19 cellular contexts compared by ENCODE assay signal in genomic region chr1:25186608-25187007, GRCh38.
"Had no signal": no experiment of that assay in that cellular context is flagged by ENCODE, and none has a peak within 500 bp of the region (broad histone marks: within the 10 kb centered on the region; RNA-seq: fewer than 3 reads in every experiment).

No MANE protein-coding gene starts in this region.

- H3K27ac ChIP-seq: colonic mucosa, esophagus muscularis mucosa, foreskin keratinocyte, gastroesophageal sphincter, heart left ventricle, hepatocyte, left lung, lower lobe of right lung had no signal

- FAIRE-seq: endothelial cell of umbilical vein, frontal cortex, islet of Langerhans, keratinocyte had no signal

- DNase-seq: colonic mucosa; cortex of kidney; effector memory CD4-positive, alpha-beta T cell; foreskin keratinocyte; heart left ventricle; left cardiac atrium; left lung; left ventricle myocardium superior; lower lobe of right lung; mesenchymal stem cell; midbrain had no signal

- H3K79me2 ChIP-seq: hepatocyte had no signal

- H3K9me3 ChIP-seq: colonic mucosa, esophagus muscularis mucosa, gastroesophageal sphincter, heart left ventricle, left lung, lower lobe of right lung had no signal

- H3K36me3 ChIP-seq: colonic mucosa, esophagus muscularis mucosa, gastroesophageal sphincter, heart left ventricle, left lung, lower lobe of right lung had no signal

- H3K4me1 ChIP-seq: colonic mucosa, esophagus muscularis mucosa, foreskin keratinocyte, gastroesophageal sphincter, heart left ventricle, left lung, lower lobe of right lung had no signal

- H3K27me3 ChIP-seq: colonic mucosa, hepatocyte had no signal

- H2AFZ ChIP-seq: hepatocyte had no signal

- H3K4me3 Mint-ChIP-seq: dendritic cell treated with granulocyte-macrophage colony-stimulating factor and Interleukin-4, amounts not matched to agents 40 ng/mL and 50 ng/mL, for 4 days had no signal

- H3K27ac Mint-ChIP-seq: dendritic cell treated with granulocyte-macrophage colony-stimulating factor and Interleukin-4, amounts not matched to agents 40 ng/mL and 50 ng/mL, for 4 days had no signal

- ATAC-seq: foreskin keratinocyte, gastroesophageal sphincter, heart left ventricle, left cardiac atrium, left lung, left ventricle myocardium superior, lower lobe of right lung had no signal

- H3K9me3 Mint-ChIP-seq: dendritic cell treated with granulocyte-macrophage colony-stimulating factor and Interleukin-4, amounts not matched to agents 40 ng/mL and 50 ng/mL, for 4 days had no signal

- H3K4me3 ChIP-seq: colonic mucosa, esophagus muscularis mucosa, gastroesophageal sphincter, heart left ventricle, hepatocyte, left lung, lower lobe of right lung had no signal
